In the genomic region with DNA sequence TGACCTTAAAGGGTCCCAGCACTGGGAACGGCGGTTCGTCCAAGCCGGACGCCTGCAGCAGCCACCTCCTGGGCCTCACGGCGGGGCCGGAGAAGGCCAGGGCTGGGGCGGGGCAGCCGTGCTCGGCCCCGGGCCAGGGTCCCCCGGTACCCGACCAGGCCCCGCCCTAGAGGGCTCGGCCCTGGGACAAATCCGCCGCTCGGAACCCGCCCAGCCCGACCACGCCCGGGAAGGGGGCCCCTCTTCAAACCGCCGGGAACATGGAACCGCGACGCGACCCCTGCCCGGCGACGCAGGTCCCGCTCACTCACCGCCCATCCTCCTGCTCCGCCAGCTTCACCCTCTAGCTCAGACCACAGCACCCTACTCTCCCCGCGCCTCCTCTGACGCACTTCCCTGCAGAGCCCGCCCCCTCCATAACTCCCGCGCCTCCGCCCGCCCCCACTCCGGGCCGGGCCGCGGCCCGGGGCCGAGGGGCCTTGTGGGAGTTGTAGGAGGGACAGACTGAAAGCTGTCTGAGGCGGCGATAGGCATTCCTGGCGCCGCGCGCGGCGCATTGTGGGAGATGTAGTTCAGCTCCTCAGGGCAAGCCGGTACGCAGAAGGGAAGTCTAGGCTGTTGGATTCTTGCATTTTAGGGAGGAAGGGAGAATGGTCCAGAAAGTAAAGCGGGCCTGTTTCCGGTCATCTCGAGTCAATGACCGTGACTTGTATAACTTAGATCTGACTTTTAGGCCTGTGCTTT, we compare ENCODE assay signal across 8 cellular contexts. TPM values are rescaled to one million over a fixed set of nuclear protein-coding genes. Genes with fewer than 3 reads are reported as not detected.
DNase-seq lines count a peak whose midpoint lies in the region; TF ChIP-seq lines count a peak whose summit lies in the region.

TSS of gene CLDND1 (minus strand) at position 365 of the 744 bp plus-strand sequence. CDS start 1,478 bp downstream, outside the sequence.

- POLR2A ChIA-PET in activated CD8-positive, alpha-beta memory T cell treated with anti-CD3 and anti-CD28 coated beads for 36 hours (lab: Charles Lee): interaction anchor here (0.6 to 2.2 kb wide), 11 partner anchors 10 to 71 kb away, joined by 3 to 17 read pairs (median 5); partner anchors contain the start of gene CPOX

- H3K36me3 ChIP-seq in effector memory CD4-positive, alpha-beta T cell (ENCODE audit: control insufficient read depth, insufficient read depth, low read length): no peaks in the 10 kb centered on the region

- peak; percentile 77 for DNase-seq in CMK (ENCODE audit: low read depth)
- DNase-seq in GM20000 (ENCODE audit: low spot score): peak; percentile 95
- DNase-seq in HT-29 (ENCODE audit: low spot score): peak; percentile 98
- DNase-seq in NOMO-1 (lab: John Stamatoyannopoulos, UW; ENCODE audit: unreplicated experiment in 2 of 2): peak; percentile 91 to 94
- DNase-seq in effector memory CD4-positive, alpha-beta T cell: peak; percentile 89 to 95 (median 92)
- DNase-seq in lung microvascular endothelial cell (ENCODE audit: low read depth in 2 of 2): peak; percentile 96
- peak; percentile 89 to 93 (median 92) for DNase-seq in stimulated activated CD4-positive, alpha-beta T cell treated with anti-CD3 and anti-CD28 coated beads, TNF-alpha, amount 100 ng/mL, for 48 hours (ENCODE audit: low read depth in 3 of 3)

- no peak for TF ChIP-seq CTCF in GM20000 (IDR thresholded peaks at IDR 0.05; ENCODE audit: extremely low read depth, missing control alignments)

- H3K27ac ChIP-seq in effector memory CD4-positive, alpha-beta T cell (ENCODE audit: insufficient read depth, low read length, poor library complexity, severe bottlenecking): peak within 1 kb of the TSS; percentile 92

- no peaks in the 10 kb centered on the region for H3K27me3 ChIP-seq in effector memory CD4-positive, alpha-beta T cell (replicated peaks; ENCODE audit: control insufficient read depth, insufficient read depth, low read length, poor library complexity, severe bottlenecking)

- no peaks in the 10 kb centered on the region for H3K9me3 ChIP-seq in effector memory CD4-positive, alpha-beta T cell (ENCODE audit: control insufficient read depth, low read length)

- H3K4me3 ChIP-seq in effector memory CD4-positive, alpha-beta T cell (ENCODE audit: insufficient read depth, low read depth, low read length, poor library complexity, severe bottlenecking): peak within 1 kb of the TSS; percentile 88

- CTCF ChIA-PET in activated CD8-positive, alpha-beta memory T cell treated with anti-CD3 and anti-CD28 coated beads for 36 hours (lab: Charles Lee): interaction anchor here (0.8 to 2.0 kb wide), 5 partner anchors 10 to 68 kb away, joined by 3 to 7 read pairs (median 3); no protein-coding TSS in a partner anchor

- H3K4me1 ChIP-seq in effector memory CD4-positive, alpha-beta T cell (ENCODE audit: control insufficient read depth, insufficient read depth, low read length, poor library complexity, severe bottlenecking): peaks cover 7% of the 10 kb centered on the region

RNA-seq across cellular contexts. Expression of gene CLDND1, which starts in this region (rescaled TPM):
- total RNA-seq in HT-29 (2014; rRNA removed; shearing (Covaris generic)): 25.1 and 31.5 TPM in 2 replicates
- total RNA-seq in activated CD8-positive, alpha-beta memory T cell treated with anti-CD3 and anti-CD28 coated beads for 36 hours: 100 to 1,000 TPM; 233 to 240 TPM
- 76.7 and 141 TPM in 2 replicates for total RNA-seq in lung microvascular endothelial cell

Comparison
In these comparisons a context has a peak if more than half of its experiments do, and no peak if none do; other contexts are left out.
1. Peak in every context shown above with its lines: DNase-seq, H3K4me3 ChIP-seq and H3K27ac ChIP-seq.